In genomic region chr6:52364480-52365166, GRCh38 we compare ENCODE assay signal across 13 cellular contexts. TPM values are rescaled to one million over a fixed set of nuclear protein-coding genes. Genes with fewer than 3 reads are reported as not detected.
DNase-seq lines count a peak whose midpoint lies in the region; ATAC-seq lines count a peak whose summit lies in the region.
"Had no signal": no experiment of that assay in that cellular context is flagged by ENCODE, and none has a peak within 500 bp of the region (broad histone marks: within the 10 kb centered on the region; RNA-seq: fewer than 3 reads in every experiment).

No MANE protein-coding gene starts in this region.

- DNase-seq in activated T-cell treated with anti-CD3 and anti-CD28 coated beads, Interleukin-2, amount 50 U/mL, for 72 hours, result no peak
- DNase-seq in activated T-cell treated with anti-CD3 and anti-CD28 coated beads, Interleukin-2, amount 50 U/mL, for 1 hour, result no peak
- peak; percentile 40 to 56 for DNase-seq in hippocampal formation (lab: John Stamatoyannopoulos, UW)
- peak in 31 of 49 donors; percentile 4 to 55 (median 24) for DNase-seq in substantia nigra (lab: John Stamatoyannopoulos, UW)
- no peak for DNase-seq in left ventricle myocardium superior
- DNase-seq in stimulated activated CD4-positive, alpha-beta T cell treated with anti-CD3 and anti-CD28 coated beads, Interleukin-2, amount 100 ng/mL, for 48 hours, result no peak
- DNase-seq: NCI-H2029 treated with DMSO at 0.1 percent for 48 hours, retina, RPMI8226, T-helper 1 cell, tibial artery had no signal

- no peaks in the 10 kb centered on the region for H3K27me3 Mint-ChIP-seq in activated T-cell treated with anti-CD3 and anti-CD28 coated beads, Interleukin-2, amount 50 U/mL, for 72 hours (ENCODE audit: low read depth)
- no peaks in the 10 kb centered on the region for H3K27me3 Mint-ChIP-seq in activated T-helper 17 cell treated with anti-CD3 and anti-CD28 coated beads, Interleukin-2, amount 50 U/mL, for 72 hours

- H3K4me3 Mint-ChIP-seq in activated T-cell treated with anti-CD3 and anti-CD28 coated beads, Interleukin-2, amount 50 U/mL, for 72 hours, result peak overlapping the region; percentile 44 to 98
- H3K4me3 Mint-ChIP-seq in activated T-helper 17 cell treated with anti-CD3 and anti-CD28 coated beads, Interleukin-2, amount 50 U/mL, for 72 hours, result peak overlapping the region; percentile 83

- H3K36me3 Mint-ChIP-seq in activated T-cell treated with anti-CD3 and anti-CD28 coated beads, Interleukin-2, amount 50 U/mL, for 72 hours (ENCODE audit: insufficient read depth in 2 of 2), result peaks cover 8 to 14% of the 10 kb centered on the region in 2 donors
- peaks cover 34% of the 10 kb centered on the region for H3K36me3 Mint-ChIP-seq in activated T-helper 17 cell treated with anti-CD3 and anti-CD28 coated beads, Interleukin-2, amount 50 U/mL, for 72 hours (ENCODE audit: low read depth)

- ATAC-seq in activated T-cell treated with anti-CD3 and anti-CD28 coated beads, Interleukin-2, amount 50 U/mL, for 72 hours (replicated peaks in 1 of 2), result no peak
- ATAC-seq in activated T-helper 17 cell treated with anti-CD3 and anti-CD28 coated beads, Interleukin-2, amount 50 U/mL, for 72 hours (replicated peaks), result no peak
- no peak for ATAC-seq in GM18909 (IDR thresholded peaks at IDR 0.05; ENCODE audit: poor library complexity, unreplicated experiment)
- no peak for ATAC-seq in left ventricle myocardium superior

- H3K27ac ChIP-seq in substantia nigra (ENCODE audit: low read depth, low read length, poor library complexity, severe bottlenecking), result peak overlapping the region; percentile 99
- H3K27ac ChIP-seq: tibial artery had no signal

- H3K9me3 Mint-ChIP-seq in activated T-cell treated with anti-CD3 and anti-CD28 coated beads, Interleukin-2, amount 50 U/mL, for 72 hours, result no peaks in the 10 kb centered on the region
- no peaks in the 10 kb centered on the region for H3K9me3 Mint-ChIP-seq in activated T-helper 17 cell treated with anti-CD3 and anti-CD28 coated beads, Interleukin-2, amount 50 U/mL, for 72 hours

- intact Hi-C loops in left ventricle myocardium superior (cut with micrococcal nuclease), result no loop called here

- no peak overlapping the region for H3K27ac Mint-ChIP-seq in activated T-cell treated with anti-CD3 and anti-CD28 coated beads, Interleukin-2, amount 50 U/mL, for 72 hours
- no peak overlapping the region for H3K27ac Mint-ChIP-seq in activated T-helper 17 cell treated with anti-CD3 and anti-CD28 coated beads, Interleukin-2, amount 50 U/mL, for 72 hours

- peaks cover 61% of the 10 kb centered on the region for H3K4me1 Mint-ChIP-seq in activated T-cell treated with anti-CD3 and anti-CD28 coated beads, Interleukin-2, amount 50 U/mL, for 72 hours (ENCODE audit: low read depth)
- peaks cover 38% of the 10 kb centered on the region for H3K4me1 Mint-ChIP-seq in activated T-helper 17 cell treated with anti-CD3 and anti-CD28 coated beads, Interleukin-2, amount 50 U/mL, for 72 hours

RNA-seq across cellular contexts. Expression of gene PAQR8, which starts 2.7 kb away (rescaled TPM):
- total RNA-seq in activated T-cell treated with anti-CD3 and anti-CD28 coated beads, Interleukin-2, amount 50 U/mL, for 72 hours, result 10 to 100 TPM; 14.6 to 21.0 TPM
- 1 to 10 TPM; 5.7 to 9.2 TPM for total RNA-seq in activated T-helper 17 cell treated with anti-CD3 and anti-CD28 coated beads, Interleukin-2, amount 50 U/mL, for 72 hours
- total RNA-seq in left ventricle myocardium superior, result 1.8 TPM

RNA-seq across cellular contexts. Expression of gene EFHC1, which starts 55.5 kb away (rescaled TPM):
- 1 to 10 TPM; 4.6 to 5.1 TPM for total RNA-seq in activated T-cell treated with anti-CD3 and anti-CD28 coated beads, Interleukin-2, amount 50 U/mL, for 72 hours
- 1 to 10 TPM; 3.1 to 3.7 TPM for total RNA-seq in activated T-helper 17 cell treated with anti-CD3 and anti-CD28 coated beads, Interleukin-2, amount 50 U/mL, for 72 hours
- total RNA-seq in left ventricle myocardium superior, result 6.2 TPM

Comparison
In these comparisons a context has a peak if more than half of its experiments do, and no peak if none do; other contexts are left out.
1. DNase-seq: peak in hippocampal formation (2 of 2) and substantia nigra (31 of 49); none in activated T-cell treated with anti-CD3 and anti-CD28 coated beads, Interleukin-2, amount 50 U/mL, for 72 hours (0 of 2), activated T-cell treated with anti-CD3 and anti-CD28 coated beads, Interleukin-2, amount 50 U/mL, for 1 hour (single experiment), left ventricle myocardium superior (single experiment) and stimulated activated CD4-positive, alpha-beta T cell treated with anti-CD3 and anti-CD28 coated beads, Interleukin-2, amount 100 ng/mL, for 48 hours (0 of 2).